ENCODE assay signal across 1 cellular context in genomic region chr16:88013766-88014165, GRCh38.
TF ChIP-seq lines count a peak whose summit lies in the region.

No MANE protein-coding gene starts in this region.

TF ChIP-seq in GM23338, 12 proteins besides CTCF, POLR2A, EP300 and RAD21 (continued from another document):
- no peak for TF ChIP-seq ZNF462 (CRISPR knock-in tag; IDR thresholded peaks at IDR 0.05)
- TF ChIP-seq CREB1 (CRISPR knock-in tag; IDR thresholded peaks at IDR 0.05; ENCODE audit: low read depth): no peak
- TF ChIP-seq REST (IDR thresholded peaks at IDR 0.05; ENCODE audit: unreplicated experiment): no peak
- no peak for TF ChIP-seq STAT1 (IDR thresholded peaks at IDR 0.05; ENCODE audit: unreplicated experiment)
